7 cellular contexts compared by ENCODE assay signal in the genomic region with DNA sequence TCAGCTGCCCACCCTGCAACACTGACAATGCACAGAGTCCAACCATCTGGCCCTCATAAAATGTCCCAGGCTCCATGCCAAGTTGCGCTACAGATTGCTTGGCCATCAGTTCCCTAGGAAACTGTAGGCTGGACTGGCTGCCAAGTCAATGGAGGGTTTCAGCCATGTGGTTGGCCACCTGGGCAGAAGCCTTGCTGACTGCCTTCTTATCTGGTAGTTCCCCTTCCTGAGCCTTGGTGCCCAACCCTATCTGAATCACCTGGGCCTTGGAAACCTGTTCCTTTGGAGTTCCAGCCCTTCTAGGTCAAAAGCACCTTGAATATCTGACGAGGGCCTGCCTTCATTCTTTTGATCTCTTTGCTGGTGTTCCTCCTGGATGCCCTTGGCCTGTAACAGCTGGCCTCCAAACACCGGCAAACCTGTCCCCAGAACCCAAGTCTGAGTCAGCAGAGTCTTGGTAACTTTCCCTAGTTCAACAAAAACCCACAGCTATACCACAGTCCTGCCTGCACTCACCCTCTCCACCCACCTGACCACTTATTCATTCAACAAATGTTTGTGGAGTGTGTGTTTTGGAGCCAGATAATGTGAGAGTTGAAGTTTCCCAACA. TPM values are rescaled to one million over a fixed set of nuclear protein-coding genes. Genes with fewer than 3 reads are reported as not detected.
A peak's percentile ranks its signal among the peaks of the same experiment; 100 is the strongest.
DNase-seq lines count a peak whose midpoint lies in the region; ATAC-seq, FAIRE-seq and TF ChIP-seq lines count a peak whose summit lies in the region.

No MANE protein-coding gene starts in this region.

- H3K27ac ChIP-seq in GM23248 (peak overlapping the region; percentile 4; the same call in 1 of the 2 replicates), pancreas (peak overlapping the region; percentile 58 to 90 (median 77))

- H4K20me1 ChIP-seq in GM23248 (ENCODE audit: insufficient read depth): no peaks in the 10 kb centered on the region

- peaks cover 19% of the 10 kb centered on the region for H3K4me1 ChIP-seq in GM23248 (ENCODE audit: insufficient read depth)
- H3K4me1 ChIP-seq in pancreas: peaks cover 3 to 13% (median 7%) of the 10 kb centered on the region in 3 donors

- H3K4me2 ChIP-seq in GM23248 (ENCODE audit: unreplicated experiment): no peak overlapping the region

- H3K9ac ChIP-seq in GM23248: no peak overlapping the region

- H3K27me3 ChIP-seq in GM23248 (replicated peaks; ENCODE audit: insufficient read depth): no peaks in the 10 kb centered on the region
- H3K27me3 ChIP-seq in bronchial epithelial cell (ENCODE audit: control insufficient read depth, insufficient read depth, low read length): no peaks in the 10 kb centered on the region
- H3K27me3 ChIP-seq in pancreas: no peaks in the 10 kb centered on the region

- FAIRE-seq in bronchial epithelial cell (lab: Jason Lieb, UNC) (no peak), pancreas (lab: Jason Lieb, UNC) (no peak)

- no peaks in the 10 kb centered on the region for H3K36me3 ChIP-seq in GM23248 (ENCODE audit: low read depth)
- no peaks in the 10 kb centered on the region for H3K36me3 ChIP-seq in bronchial epithelial cell (ENCODE audit: control insufficient read depth, insufficient read depth, low read length)
- H3K36me3 ChIP-seq in pancreas: no peaks in the 10 kb centered on the region

- in situ Hi-C loops in GM23248 (cut with MboI): no loop called here

- no peaks in the 10 kb centered on the region for H3K9me2 ChIP-seq in GM23248 (ENCODE audit: insufficient read depth)

- peaks cover 6% of the 10 kb centered on the region for H3F3A ChIP-seq in GM23248 (ENCODE audit: insufficient read depth)

- no peak overlapping the region for H2AFZ ChIP-seq in GM23248

- DNase-seq in GM23248: peak; percentile 75
- DNase-seq in NCI-H1694 treated with DMSO at 0.1 percent for 48 hours (lab: John Stamatoyannopoulos, UW): peak; percentile 45
- DNase-seq in bronchial epithelial cell (ENCODE audit: low read depth): peak; percentile 91
- DNase-seq in pancreas: peak; percentile 61 to 92 (median 90)
- no peak for DNase-seq in SIG-M5 treated with dmso at 0.1 percent for 504 hours (lab: John Stamatoyannopoulos, UW; ENCODE audit: unreplicated experiment)

- no peaks in the 10 kb centered on the region for H3K9me3 ChIP-seq in GM23248 (ENCODE audit: low read depth)
- H3K9me3 ChIP-seq in pancreas: no peaks in the 10 kb centered on the region

- 56 to 58% methylated on average over 3 of the region's 3 CpGs for WGBS in GM23248 (ENCODE audit: low coverage in 1 of 2, low lambda C conversion rate in 2 of 2, missing lambda C conversion rate in 2 of 2), 2 experiments
- 25 to 30% methylated on average over 3 of the region's 3 CpGs for WGBS in pancreas, 2 donors

- TF ChIP-seq CTCF in bronchial epithelial cell (IDR thresholded peaks at IDR 0.05; ENCODE audit: insufficient read depth, low read length, severe bottlenecking): no peak
- TF ChIP-seq CTCF in pancreas (IDR thresholded peaks at IDR 0.05): no peak

- peak; percentile 94 to 97 (median 95) for ATAC-seq in pancreas
- no peak for ATAC-seq in GM21447 (IDR thresholded peaks at IDR 0.05; ENCODE audit: unreplicated experiment)
- no peak for ATAC-seq in GM19467 (IDR thresholded peaks at IDR 0.05; ENCODE audit: unreplicated experiment)

- H3K79me2 ChIP-seq in GM23248 (ENCODE audit: insufficient read depth): no peaks in the 10 kb centered on the region

- H3K4me3 ChIP-seq in GM23248: no peak overlapping the region
- no peak overlapping the region for H3K4me3 ChIP-seq in bronchial epithelial cell (ENCODE audit: low read depth, low read length)
- H3K4me3 ChIP-seq in pancreas: no peak overlapping the region

- intact Hi-C loops in pancreas (cut with DNase I): no loop called here

RNA-seq across cellular contexts. Expression of gene KDM7A, which starts 37.4 kb away (rescaled TPM):
- total RNA-seq in GM23248 (2014; rRNA removed; shearing (Covaris generic)): 6.7 and 7.8 TPM in 2 replicates
- 1.9 and 2.3 TPM in 2 replicates for polyA plus RNA-seq in GM23248 (2016; fragmentation: Nextera tagmentation; extraction: Ambion mirVana)
- total RNA-seq in bronchial epithelial cell: 14.7 and 22.1 TPM in 2 replicates
- 1 to 10 TPM; 5.2 to 8.5 (median 6.7) TPM for total RNA-seq in pancreas
- polyA plus RNA-seq in pancreas: 1 to 10 TPM; 3.3 to 4.5 TPM

Comparison
In these comparisons a context has a peak if more than half of its experiments do, and no peak if none do; other contexts are left out.
1. ATAC-seq: peak in pancreas (4 of 4); none in GM21447 (single experiment) and GM19467 (single experiment).